Comparison of ENCODE assay signal across 20 cellular contexts in genomic region chr2:113058998-113059960, GRCh38. TPM values are rescaled to one million over a fixed set of nuclear protein-coding genes. Genes with fewer than 3 reads are reported as not detected.
A peak's percentile ranks its signal among the peaks of the same experiment; 100 is the strongest.
DNase-seq lines count a peak whose midpoint lies in the region; ATAC-seq, FAIRE-seq and TF ChIP-seq lines count a peak whose summit lies in the region.
"Had no signal": no experiment of that assay in that cellular context is flagged by ENCODE, and none has a peak within 500 bp of the region (broad histone marks: within the 10 kb centered on the region; RNA-seq: fewer than 3 reads in every experiment).

Gene IL36RN (plus strand): TSS chr2:113059198. CDS start chr2:113059439, 241 bp downstream.

- no peak for TF ChIP-seq EP300 in K562 (IDR thresholded peaks at IDR 0.05; ENCODE audit: low read length)

- H3K27ac ChIP-seq in K562 (ENCODE audit: extremely low read depth, low read depth, low read length): no peak within 1 kb of the TSS
- H3K27ac ChIP-seq in smooth muscle cell (ENCODE audit: low read depth): peak within 1 kb of the TSS; percentile 49
- H3K27ac ChIP-seq in RWPE1: no peak within 1 kb of the TSS
- H3K27ac ChIP-seq: BLaER1 treated with 17β-estradiol and CSF1 and Interleukin-3, amounts not matched to agents 10 nM and 100 nM had no signal

- H3K4me1 ChIP-seq in K562 (replicated peaks in 1 of 2; ENCODE audit: control insufficient read depth in 2 of 2, insufficient read depth in 2 of 2, low read length in 2 of 2) (no peaks in the 10 kb centered on the region), smooth muscle cell (ENCODE audit: low read depth) (no peaks in the 10 kb centered on the region)

- H2AFZ ChIP-seq in K562 (ENCODE audit: low read depth, low read length) (peak within 1 kb of the TSS; percentile 28; the same call in 1 of the 2 replicates), smooth muscle cell (ENCODE audit: low read depth) (no peak within 1 kb of the TSS)

- no peaks in the 10 kb centered on the region for H4K20me1 ChIP-seq in K562 (replicated peaks; ENCODE audit: control insufficient read depth, insufficient read depth, low read length)
- H4K20me1 ChIP-seq in smooth muscle cell (ENCODE audit: low read depth): no peaks in the 10 kb centered on the region
- H4K20me1 ChIP-seq: BLaER1 treated with 17β-estradiol and CSF1 and Interleukin-3, amounts not matched to agents 10 nM and 100 nM had no signal

- no peak for TF ChIP-seq CTCF in activated CD8-positive, alpha-beta T cell treated with anti-CD3 and anti-CD28 coated beads for 36 hours (IDR thresholded peaks at IDR 0.05)
- TF ChIP-seq CTCF in K562 (IDR thresholded peaks at IDR 0.05 in 2 of 3, conservative IDR thresholded peaks at IDR 0.05 in 1 of 3; ENCODE audit: insufficient read depth in 2 of 3, low read depth in 1 of 3, low read length in 3 of 3): peak in 2 of 3 experiments; percentile 12 to 16; a peak in 1 of 6 replicates
- no peak for TF ChIP-seq CTCF in smooth muscle cell (IDR thresholded peaks at IDR 0.05; ENCODE audit: borderline replicate concordance, insufficient read depth, poor library complexity, severe bottlenecking)
- TF ChIP-seq CTCF in RWPE1 (conservative IDR thresholded peaks at IDR 0.05; ENCODE audit: low read depth): no peak

- peaks cover 2% of the 10 kb centered on the region for H3K27me3 Mint-ChIP-seq in activated CD8-positive, alpha-beta T cell treated with anti-CD3 and anti-CD28 coated beads, Interleukin-2, amount 10 ng/mL, durations not matched to agents 7 days and 5 days (ENCODE audit: low read depth)
- peaks cover 3% of the 10 kb centered on the region for H3K27me3 Mint-ChIP-seq in activated CD8-positive, alpha-beta T cell treated with anti-CD3 and anti-CD28 coated beads for 36 hours

- H3K36me3 ChIP-seq in K562 (ENCODE audit: control insufficient read depth, insufficient read depth, low read length) (no peaks in the 10 kb centered on the region), smooth muscle cell (ENCODE audit: low read depth) (no peaks in the 10 kb centered on the region)

- no peak within 1 kb of the TSS for H3K4me3 ChIP-seq in K562
- no peak within 1 kb of the TSS for H3K4me3 ChIP-seq in smooth muscle cell
- H3K4me3 ChIP-seq: BLaER1 treated with 17β-estradiol and CSF1 and Interleukin-3, amounts not matched to agents 10 nM and 100 nM; GM12878 had no signal

- H3K79me2 ChIP-seq in K562 (ENCODE audit: control insufficient read depth, insufficient read depth, low read length) (no peaks in the 10 kb centered on the region), smooth muscle cell (ENCODE audit: low read depth) (no peaks in the 10 kb centered on the region)

- no peaks in the 10 kb centered on the region for H3F3A ChIP-seq in smooth muscle cell (ENCODE audit: low read depth)

- ATAC-seq in activated CD8-positive, alpha-beta T cell treated with anti-CD3 and anti-CD28 coated beads, Interleukin-2, amount 10 ng/mL, durations not matched to agents 7 days and 5 days: no peak
- ATAC-seq in activated CD8-positive, alpha-beta T cell treated with anti-CD3 and anti-CD28 coated beads for 36 hours: no peak
- ATAC-seq in K562: peak; percentile 86
- ATAC-seq: GM12878 had no signal

- H3K4me2 ChIP-seq in K562 (ENCODE audit: insufficient read depth, low read length): peak within 1 kb of the TSS; percentile 3; the same call in 1 of the 2 replicates
- no peak within 1 kb of the TSS for H3K4me2 ChIP-seq in smooth muscle cell
- H3K4me2 ChIP-seq: BLaER1 treated with 17β-estradiol and CSF1 and Interleukin-3, amounts not matched to agents 10 nM and 100 nM had no signal

- H3K9me1 ChIP-seq in K562 (ENCODE audit: control insufficient read depth, insufficient read depth, low read length): no peaks in the 10 kb centered on the region

- H3K27me3 ChIP-seq in K562 (ENCODE audit: control insufficient read depth in 2 of 2, insufficient read depth in 2 of 2, low read length in 2 of 2) (peaks cover 0 to 17% of the 10 kb centered on the region in 2 experiments; a peak in 3 of 5 replicates), smooth muscle cell (ENCODE audit: low read depth) (no peaks in the 10 kb centered on the region)
- H3K27me3 ChIP-seq: BLaER1 treated with 17β-estradiol and CSF1 and Interleukin-3, amounts not matched to agents 10 nM and 100 nM had no signal

- no peaks in the 10 kb centered on the region for H3K4me1 Mint-ChIP-seq in activated CD8-positive, alpha-beta T cell treated with anti-CD3 and anti-CD28 coated beads, Interleukin-2, amount 10 ng/mL, durations not matched to agents 7 days and 5 days (ENCODE audit: low read depth)
- H3K4me1 Mint-ChIP-seq in activated CD8-positive, alpha-beta T cell treated with anti-CD3 and anti-CD28 coated beads for 36 hours (ENCODE audit: low read depth): peaks cover 8% of the 10 kb centered on the region
- H3K4me1 Mint-ChIP-seq: H9 had no signal

- no peak within 1 kb of the TSS for H3K4me3 Mint-ChIP-seq in activated CD8-positive, alpha-beta T cell treated with anti-CD3 and anti-CD28 coated beads, Interleukin-2, amount 10 ng/mL, durations not matched to agents 7 days and 5 days
- H3K4me3 Mint-ChIP-seq in activated CD8-positive, alpha-beta T cell treated with anti-CD3 and anti-CD28 coated beads for 36 hours: no peak within 1 kb of the TSS
- H3K4me3 Mint-ChIP-seq: H9 had no signal

- peaks cover 12% of the 10 kb centered on the region for H3K9me3 Mint-ChIP-seq in activated CD8-positive, alpha-beta T cell treated with anti-CD3 and anti-CD28 coated beads, Interleukin-2, amount 10 ng/mL, durations not matched to agents 7 days and 5 days (ENCODE audit: insufficient read depth)
- H3K9me3 Mint-ChIP-seq in activated CD8-positive, alpha-beta T cell treated with anti-CD3 and anti-CD28 coated beads for 36 hours: peaks cover 18% of the 10 kb centered on the region

- no peak for TF ChIP-seq POLR2A in K562 (conservative IDR thresholded peaks at IDR 0.05)

- no peaks in the 10 kb centered on the region for H3K9me3 ChIP-seq in K562 (replicated peaks; ENCODE audit: control insufficient read depth, insufficient read depth, low read depth, low read length)
- no peaks in the 10 kb centered on the region for H3K9me3 ChIP-seq in smooth muscle cell (replicated peaks; ENCODE audit: low read depth)

- no peak for TF ChIP-seq RAD21 in K562 (CRISPR knock-in tag; conservative IDR thresholded peaks at IDR 0.05 in 1 of 2, IDR thresholded peaks at IDR 0.05 in 1 of 2)

- no peak for FAIRE-seq in K562 (lab: Jason Lieb, UNC)
- FAIRE-seq in RCC 7860 (lab: Jason Lieb, UNC): no peak
- FAIRE-seq: GM12878, GM18507 had no signal

- BruUV-seq in K562 (replicated peaks; lab: Mats Ljungman, UMichigan): no TSS peak

- no peak within 1 kb of the TSS for H3K27ac Mint-ChIP-seq in activated CD8-positive, alpha-beta T cell treated with anti-CD3 and anti-CD28 coated beads, Interleukin-2, amount 10 ng/mL, durations not matched to agents 7 days and 5 days
- no peak within 1 kb of the TSS for H3K27ac Mint-ChIP-seq in activated CD8-positive, alpha-beta T cell treated with anti-CD3 and anti-CD28 coated beads for 36 hours
- H3K27ac Mint-ChIP-seq: H9 had no signal

- no peak within 1 kb of the TSS for H3K9ac ChIP-seq in K562 (ENCODE audit: insufficient read depth in 1 of 2, low read depth in 2 of 2, low read length in 2 of 2)
- H3K9ac ChIP-seq in smooth muscle cell (ENCODE audit: low read depth): no peak within 1 kb of the TSS
- H3K9ac ChIP-seq: BLaER1 treated with 17β-estradiol and CSF1 and Interleukin-3, amounts not matched to agents 10 nM and 100 nM had no signal

- intact Hi-C loops in activated CD8-positive, alpha-beta T cell treated with anti-CD3 and anti-CD28 coated beads for 36 hours (cut with micrococcal nuclease): no loop called here
- intact Hi-C loops in K562 (cut with micrococcal nuclease): no loop called here

- H3K36me3 Mint-ChIP-seq in activated CD8-positive, alpha-beta T cell treated with anti-CD3 and anti-CD28 coated beads, Interleukin-2, amount 10 ng/mL, durations not matched to agents 7 days and 5 days (ENCODE audit: low read depth): no peaks in the 10 kb centered on the region
- H3K36me3 Mint-ChIP-seq in activated CD8-positive, alpha-beta T cell treated with anti-CD3 and anti-CD28 coated beads for 36 hours (ENCODE audit: low read depth): peaks cover 6% of the 10 kb centered on the region

- CTCF ChIA-PET in activated CD8-positive, alpha-beta T cell treated with anti-CD3 and anti-CD28 coated beads, Interleukin-2, amount 10 ng/mL, durations not matched to agents 7 days and 5 days (lab: Charles Lee): interaction anchor here (1.3 kb wide), 1 partner anchor 118 kb away, joined by 3 read pairs; no protein-coding TSS in a partner anchor
- CTCF ChIA-PET in activated CD8-positive, alpha-beta T cell treated with anti-CD3 and anti-CD28 coated beads for 36 hours (lab: Charles Lee): interaction anchor here (3.0 kb wide), 1 partner anchor 21 kb away, joined by 11 read pairs; no protein-coding TSS in a partner anchor
- CTCF ChIA-PET in K562 (lab: Yijun Ruan, JAX; ENCODE audit: low intra/inter-chr PET ratio): no interaction called here
- CTCF ChIA-PET in RWPE1 (lab: Yijun Ruan, JAX): interaction anchor here (0.9 kb wide), 1 partner anchor 20 kb away, joined by 3 read pairs; no protein-coding TSS in a partner anchor

- POLR2A ChIA-PET in activated CD8-positive, alpha-beta T cell treated with anti-CD3 and anti-CD28 coated beads, Interleukin-2, amount 10 ng/mL, durations not matched to agents 7 days and 5 days (lab: Charles Lee): no interaction called here
- POLR2A ChIA-PET in activated CD8-positive, alpha-beta T cell treated with anti-CD3 and anti-CD28 coated beads for 36 hours (lab: Charles Lee): interaction anchor here (0.9 kb wide), 1 partner anchor 8 kb away, joined by 4 read pairs; no protein-coding TSS in a partner anchor
- POLR2A ChIA-PET in K562 (lab: Yijun Ruan, JAX) (interaction anchor here (0.5 to 1.9 kb wide), 8 partner anchors 9 to 1141 kb away, joined by 3 to 6 read pairs (median 4); partner anchors contain the start of gene IL1F10), RWPE1 (lab: Yijun Ruan, JAX; ENCODE audit: low non-redundant PET) (no interaction called here)

- peak; percentile 13 for DNase-seq in activated CD8-positive, alpha-beta T cell treated with anti-CD3 and anti-CD28 coated beads, Interleukin-2, amount 10 ng/mL, durations not matched to agents 7 days and 5 days
- no peak for DNase-seq in activated CD8-positive, alpha-beta T cell treated with anti-CD3 and anti-CD28 coated beads for 36 hours
- DNase-seq in K562 (ENCODE audit: extremely low read depth in 1 of 4, low spot score in 3 of 4) (peak in 1 of 4 experiments; percentile 14), iPS-NIHi7 (ENCODE audit: extremely low spot score) (peak; percentile 9), smooth muscle cell (lab: John Stamatoyannopoulos, UW; ENCODE audit: unreplicated experiment) (no peak), RCC 7860 (ENCODE audit: low spot score) (no peak), RWPE1 (ENCODE audit: low spot score) (no peak), mucosa of gallbladder (ENCODE audit: low spot score) (no peak)
- DNase-seq: 8988T, DMS153, H9, Kasumi-1, MV-4-11, NCI-H1436, NCI-H2081, NCI-H510A treated with DMSO at 0.1 percent for 48 hours, RPMI8226 had no signal

- WGBS in K562 (ENCODE audit: insufficient coverage, low coverage, missing lambda C conversion rate): 2% methylated on average over 15 of the region's 15 CpGs
- 73% methylated on average over 15 of the region's 15 CpGs for WGBS in smooth muscle cell (ENCODE audit: low lambda C conversion rate)

- in situ Hi-C loops in K562 (cut with MboI): no loop called here

RNA-seq across cellular contexts. Expression of gene IL36RN, which starts in this region (rescaled TPM):
- total RNA-seq in activated CD8-positive, alpha-beta T cell treated with anti-CD3 and anti-CD28 coated beads, Interleukin-2, amount 10 ng/mL, durations not matched to agents 7 days and 5 days: not detected
- total RNA-seq in activated CD8-positive, alpha-beta T cell treated with anti-CD3 and anti-CD28 coated beads for 36 hours: not detected
- total RNA-seq in K562 (2011; cell fraction: chromatin; rRNA removed; ENCODE audit: low replicate concordance): not detected in 2 replicates
- not detected in 2 replicates for total RNA-seq in K562 (2011; cell fraction: nucleolus; rRNA removed)
- not detected in 2 replicates for total RNA-seq in K562 (2011; cell fraction: nucleoplasm; rRNA removed)
- total RNA-seq in K562 (2014; rRNA removed) (not detected in 2 replicates), K562 (2014; rRNA removed; fragmentation: Illumina TruSeq; extraction: Trizol) (not detected in 2 replicates), K562 (2015; rRNA removed; fragmentation: Illumina TruSeq; extraction: Trizol) (not detected in 2 replicates), K562 (2021) (not detected in 2 replicates), smooth muscle cell (7.8 and 10.7 TPM in 2 replicates), mucosa of gallbladder (not detected)
- polyA plus RNA-seq in K562 (2011; rRNA removed) (not detected in 2 replicates), K562 (2014; fragmentation: Illumina TruSeq; extraction: Trizol) (not detected in 2 replicates), K562 (2014; fragmentation: Nextera tagmentation; extraction: Ambion mirVana) (not detected), K562 (2014; rRNA removed) (not detected in 2 replicates), smooth muscle cell (1.5 and 5.6 TPM in 2 replicates)
- polyA plus RNA-seq in K562 (2011; cell fraction: cytosol; rRNA removed): not detected in 2 replicates
- polyA plus RNA-seq in K562 (2011; cell fraction: nucleus; rRNA removed): not detected in 2 replicates
- not detected in 2 replicates for polyA plus RNA-seq in K562 (2012)
- polyA minus RNA-seq in K562 (2011; rRNA and poly(A)+ RNA removed): not detected in 2 replicates
- polyA minus RNA-seq in K562 (2011; cell fraction: cytosol; rRNA and poly(A)+ RNA removed): not detected in 2 replicates
- not detected in 2 replicates for polyA minus RNA-seq in K562 (2011; cell fraction: nucleus; rRNA and poly(A)+ RNA removed)
- total RNA-seq: GM12878, H9 had no signal
- polyA plus RNA-seq: GM12878 had no signal

Comparison
In these comparisons a context has a peak if more than half of its experiments do, and no peak if none do; other contexts are left out.
1. POLR2A ChIA-PET loops: an anchor here in activated CD8-positive, alpha-beta T cell treated with anti-CD3 and anti-CD28 coated beads for 36 hours (0.9 kb wide) and K562 (0.5 to 1.9 kb wide); none called in activated CD8-positive, alpha-beta T cell treated with anti-CD3 and anti-CD28 coated beads, Interleukin-2, amount 10 ng/mL, durations not matched to agents 7 days and 5 days and RWPE1.
2. Peak in DNase-seq in activated CD8-positive, alpha-beta T cell treated with anti-CD3 and anti-CD28 coated beads, Interleukin-2, amount 10 ng/mL, durations not matched to agents 7 days and 5 days; RNA of the gene not detected or under 1 TPM.
3. Peak in ATAC-seq and H3K4me2 ChIP-seq in K562; RNA of the gene not detected or under 1 TPM.
4. CTCF ChIP-seq: peak in K562 (2 of 3); none in activated CD8-positive, alpha-beta T cell treated with anti-CD3 and anti-CD28 coated beads for 36 hours (single experiment), smooth muscle cell (single experiment) and RWPE1 (single experiment).